ENCODE assay signal across 20 cellular contexts in genomic region chr14:77523109-77523508, GRCh38. TPM values are rescaled to one million over a fixed set of nuclear protein-coding genes. Genes with fewer than 3 reads are reported as not detected.
DNase-seq lines count a peak whose midpoint lies in the region; ATAC-seq and TF ChIP-seq lines count a peak whose summit lies in the region.
"Had no signal": no experiment of that assay in that cellular context is flagged by ENCODE, and none has a peak within 500 bp of the region (broad histone marks: within the 10 kb centered on the region; RNA-seq: fewer than 3 reads in every experiment).

No MANE protein-coding gene starts in this region.

- H3K36me3 Mint-ChIP-seq in natural killer cell = peaks cover 19% of the 10 kb centered on the region
- peaks cover 16% of the 10 kb centered on the region for H3K36me3 Mint-ChIP-seq in natural killer cell treated with Interleukin-12 subunit alpha and Interleukin-12 subunit beta and Interleukin-15 and Interleukin-18, amount 100 ng/mL, for 72 hours
- H3K36me3 Mint-ChIP-seq in effector memory CD8-positive, alpha-beta T cell (ENCODE audit: insufficient read depth) = peaks cover 51% of the 10 kb centered on the region
- H3K36me3 Mint-ChIP-seq in nephron progenitor cell (ENCODE audit: low read depth) = peaks cover 26% of the 10 kb centered on the region
- H3K36me3 Mint-ChIP-seq in chondrocyte (ENCODE audit: low read depth) = peaks cover 19% of the 10 kb centered on the region

- peaks cover 12 to 18% of the 10 kb centered on the region in 2 donors for H3K4me1 Mint-ChIP-seq in natural killer cell
- peaks cover 0 to 6% of the 10 kb centered on the region in 2 donors for H3K4me1 Mint-ChIP-seq in natural killer cell treated with Interleukin-12 subunit alpha and Interleukin-12 subunit beta and Interleukin-15 and Interleukin-18, amount 100 ng/mL, for 72 hours (ENCODE audit: low read depth in 2 of 2)
- peaks cover 4 to 5% of the 10 kb centered on the region in 2 donors for H3K4me1 Mint-ChIP-seq in effector memory CD8-positive, alpha-beta T cell (ENCODE audit: low read depth in 2 of 2)
- H3K4me1 Mint-ChIP-seq in nephron progenitor cell = no peaks in the 10 kb centered on the region
- H3K4me1 Mint-ChIP-seq in chondrocyte (ENCODE audit: low read depth) = peaks cover 10% of the 10 kb centered on the region

- DNase-seq in natural killer cell = no peak
- no peak for DNase-seq in natural killer cell treated with Interleukin-12 subunit alpha and Interleukin-12 subunit beta and Interleukin-15 and Interleukin-18, amount 100 ng/mL, for 72 hours (ENCODE audit: low spot score)
- no peak for DNase-seq in effector memory CD8-positive, alpha-beta T cell
- DNase-seq in nephron progenitor cell = no peak
- no peak for DNase-seq in SKM-1 (lab: John Stamatoyannopoulos, UW; ENCODE audit: unreplicated experiment)
- DNase-seq in chondrocyte (ENCODE audit: low spot score) = no peak
- DNase-seq in hippocampal formation (lab: John Stamatoyannopoulos, UW) = no peak
- DNase-seq: AML-193; Caco-2; CD8-positive, alpha-beta T cell; H7; KG1; MG63; NCI-H1105 treated with DMSO at 0.1 percent for 48 hours; NCI-H2029; NCI-H446; NCI-H524 treated with DMSO at 0.1 percent for 48 hours; NCI-H774; SIG-M5 had no signal

- H3K27me3 Mint-ChIP-seq in natural killer cell (ENCODE audit: low read depth in 2 of 2) (no peaks in the 10 kb centered on the region), nephron progenitor cell (ENCODE audit: low read depth, poor library complexity) (no peaks in the 10 kb centered on the region), chondrocyte (ENCODE audit: low read depth) (no peaks in the 10 kb centered on the region)
- no peaks in the 10 kb centered on the region for H3K27me3 Mint-ChIP-seq in natural killer cell treated with Interleukin-12 subunit alpha and Interleukin-12 subunit beta and Interleukin-15 and Interleukin-18, amount 100 ng/mL, for 72 hours
- no peaks in the 10 kb centered on the region for H3K27me3 Mint-ChIP-seq in effector memory CD8-positive, alpha-beta T cell

- H3K4me3 Mint-ChIP-seq in natural killer cell (no peak overlapping the region), nephron progenitor cell (no peak overlapping the region), chondrocyte (ENCODE audit: unreplicated experiment) (no peak overlapping the region)
- no peak overlapping the region for H3K4me3 Mint-ChIP-seq in natural killer cell treated with Interleukin-12 subunit alpha and Interleukin-12 subunit beta and Interleukin-15 and Interleukin-18, amount 100 ng/mL, for 72 hours
- no peak overlapping the region for H3K4me3 Mint-ChIP-seq in effector memory CD8-positive, alpha-beta T cell
- H3K4me3 Mint-ChIP-seq: CD8-positive, alpha-beta T cell had no signal

- H3K9me3 Mint-ChIP-seq in natural killer cell = no peaks in the 10 kb centered on the region
- no peaks in the 10 kb centered on the region for H3K9me3 Mint-ChIP-seq in natural killer cell treated with Interleukin-12 subunit alpha and Interleukin-12 subunit beta and Interleukin-15 and Interleukin-18, amount 100 ng/mL, for 72 hours
- no peaks in the 10 kb centered on the region for H3K9me3 Mint-ChIP-seq in effector memory CD8-positive, alpha-beta T cell
- H3K9me3 Mint-ChIP-seq in nephron progenitor cell = no peaks in the 10 kb centered on the region
- H3K9me3 Mint-ChIP-seq in chondrocyte (ENCODE audit: low read depth) = no peaks in the 10 kb centered on the region
- H3K9me3 Mint-ChIP-seq: CD8-positive, alpha-beta T cell had no signal

- no peak for TF ChIP-seq CTCF in natural killer cell (IDR thresholded peaks at IDR 0.05)
- no peak for TF ChIP-seq CTCF in nephron progenitor cell (IDR thresholded peaks at IDR 0.05)
- no peak for TF ChIP-seq CTCF in chondrocyte (IDR thresholded peaks at IDR 0.05)

- intact Hi-C loops in natural killer cell (cut with micrococcal nuclease) = no loop called here

- ATAC-seq in natural killer cell = no peak
- ATAC-seq in natural killer cell treated with Interleukin-12 subunit alpha and Interleukin-12 subunit beta and Interleukin-15 and Interleukin-18, amount 100 ng/mL, for 72 hours = no peak
- ATAC-seq in effector memory CD8-positive, alpha-beta T cell (replicated peaks) = no peak
- ATAC-seq: A549; CD8-positive, alpha-beta T cell had no signal

- H3K27ac Mint-ChIP-seq in natural killer cell = peak overlapping the region; percentile 34 to 68
- peak overlapping the region in 1 of 2 donors; percentile 9 for H3K27ac Mint-ChIP-seq in natural killer cell treated with Interleukin-12 subunit alpha and Interleukin-12 subunit beta and Interleukin-15 and Interleukin-18, amount 100 ng/mL, for 72 hours
- peak overlapping the region; percentile 15 to 95 for H3K27ac Mint-ChIP-seq in effector memory CD8-positive, alpha-beta T cell
- H3K27ac Mint-ChIP-seq in nephron progenitor cell = peak overlapping the region; percentile 37
- no peak overlapping the region for H3K27ac Mint-ChIP-seq in chondrocyte (ENCODE audit: unreplicated experiment)
- H3K27ac Mint-ChIP-seq: CD8-positive, alpha-beta T cell had no signal

RNA-seq across cellular contexts. Expression of gene ISM2, which starts 24.5 kb away (rescaled TPM):
- total RNA-seq in natural killer cell (not detected), chondrocyte (0.20 to 0.26 TPM in 2 of 3 replicates, not detected in the other)
- total RNA-seq in natural killer cell treated with Interleukin-12 subunit alpha and Interleukin-12 subunit beta and Interleukin-15 and Interleukin-18, amount 100 ng/mL, for 72 hours = under 1 TPM; 0.14 to 0.36 TPM
- total RNA-seq: CD8-positive, alpha-beta T cell had no signal
